Comparison of ENCODE assay signal across 31 cellular contexts in the genomic region with DNA sequence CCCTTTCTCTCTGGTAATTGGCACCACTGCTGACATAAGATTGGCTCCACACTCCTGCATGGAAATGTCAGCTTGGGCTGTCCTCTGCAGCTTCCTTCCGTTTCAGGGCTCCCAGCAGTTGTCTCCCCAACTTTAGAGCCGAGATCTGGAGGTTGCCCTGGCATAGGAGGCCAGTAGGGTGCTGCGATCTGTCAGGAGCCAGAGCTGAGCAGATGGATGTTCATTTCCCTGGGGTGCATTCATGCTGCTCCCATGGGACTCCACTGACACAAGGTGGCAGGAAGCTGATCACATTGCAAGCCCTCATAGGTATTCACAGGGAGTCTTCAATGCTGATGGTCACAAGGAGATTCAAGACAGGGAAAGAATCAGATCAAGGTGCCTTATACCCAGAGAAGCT.
"Had no signal": no experiment of that assay in that cellular context is flagged by ENCODE, and none has a peak within 500 bp of the region (broad histone marks: within the 10 kb centered on the region; RNA-seq: fewer than 3 reads in every experiment).

No MANE protein-coding gene starts in this region.

- H3K27ac Mint-ChIP-seq: activated B cell treated with CpG ODN at 0.5 μM for 24 hours; activated CD8-positive, alpha-beta T cell treated with anti-CD3 and anti-CD28 coated beads for 36 hours; activated naive CD8-positive, alpha-beta T cell; activated T-helper 17 cell treated with anti-CD3 and anti-CD28 coated beads, Interleukin-2, amount 50 U/mL, for 72 hours; effector memory CD8-positive, alpha-beta T cell; T-helper 17 cell; T-helper 2 cell treated with Interferon-gamma antibody and Interleukin-4, amounts not matched to agents 5 μg/mL and 100 μg/mL, for 36 hours had no signal

- DNase-seq: activated B cell treated with CpG ODN at 0.5 μM for 24 hours; activated CD4-positive, alpha-beta T cell treated with anti-CD3 and anti-CD28 coated beads for 48 hours; activated CD4-positive, alpha-beta T cell treated with anti-CD3 and anti-CD28 coated beads, Interleukin-2, amount 50 U/mL, for 1 hour; activated CD4-positive, alpha-beta T cell treated with anti-CD3 and anti-CD28 coated beads, Interleukin-2, amount 50 U/mL, for 48 hours; activated CD8-positive, alpha-beta memory T cell treated with anti-CD3 and anti-CD28 coated beads for 24 hours; activated CD8-positive, alpha-beta T cell treated with anti-CD3 and anti-CD28 coated beads for 36 hours; activated effector memory CD4-positive, alpha-beta T cell treated with Interleukin-2 at 50 U/mL for 16 hours; activated gamma-delta T cell treated with Interleukin-2 at 50 U/mL for 16 hours; activated naive CD4-positive, alpha-beta T cell treated with anti-CD3 and anti-CD28 coated beads, Interleukin-2, amount 50 U/mL, for 16 hours; activated naive CD4-positive, alpha-beta T cell treated with Interleukin-2 at 50 U/mL for 16 hours; activated T-cell treated with anti-CD3 and anti-CD28 coated beads, Interleukin-2, amount 50 U/mL, for 4 hours; amniotic stem cell; anterior cingulate cortex; brain microvascular endothelial cell; dermis blood vessel endothelial cell; effector CD4-positive, alpha-beta T cell; effector memory CD8-positive, alpha-beta T cell; erythroblast; foreskin keratinocyte; gastrocnemius medialis; glutamatergic neuron; heart left ventricle; T-helper 17 cell; T1000; WERI-Rb-1 had no signal

- H3K27ac ChIP-seq: brain microvascular endothelial cell, coronary artery, esophagus muscularis mucosa, foreskin keratinocyte, gastrocnemius medialis, heart left ventricle, WERI-Rb-1 had no signal

- H3K9me3 Mint-ChIP-seq: activated B cell treated with CpG ODN at 0.5 μM for 24 hours; activated CD8-positive, alpha-beta T cell treated with anti-CD3 and anti-CD28 coated beads for 36 hours; activated T-cell treated with anti-CD3 and anti-CD28 coated beads, Interleukin-2, amount 50 U/mL, for 4 hours; activated T-helper 17 cell treated with anti-CD3 and anti-CD28 coated beads, Interleukin-2, amount 50 U/mL, for 72 hours; central memory CD8-positive, alpha-beta T cell; effector memory CD8-positive, alpha-beta T cell; T-helper 2 cell treated with Interferon-gamma antibody and Interleukin-4, amounts not matched to agents 5 μg/mL and 100 μg/mL, for 36 hours had no signal

- H3K4me1 Mint-ChIP-seq: activated B cell treated with CpG ODN at 0.5 μM for 24 hours; activated T-helper 17 cell treated with anti-CD3 and anti-CD28 coated beads, Interleukin-2, amount 50 U/mL, for 72 hours; central memory CD8-positive, alpha-beta T cell; T-helper 17 cell had no signal

- H3K27me3 ChIP-seq: brain microvascular endothelial cell, esophagus muscularis mucosa, foreskin keratinocyte had no signal

- H3K4me1 ChIP-seq: esophagus muscularis mucosa, foreskin keratinocyte, gastrocnemius medialis, heart left ventricle had no signal

- H3K4me3 ChIP-seq: coronary artery, esophagus muscularis mucosa, gastrocnemius medialis, heart left ventricle had no signal

- H3K36me3 ChIP-seq: brain microvascular endothelial cell, esophagus muscularis mucosa, gastrocnemius medialis, heart left ventricle, WERI-Rb-1 had no signal

- H3K27me3 Mint-ChIP-seq: activated B cell treated with CpG ODN at 0.5 μM for 24 hours; activated CD8-positive, alpha-beta T cell treated with anti-CD3 and anti-CD28 coated beads for 36 hours; activated naive CD8-positive, alpha-beta T cell; central memory CD8-positive, alpha-beta T cell; effector memory CD8-positive, alpha-beta T cell had no signal

- H3K4me3 Mint-ChIP-seq: activated B cell treated with CpG ODN at 0.5 μM for 24 hours; activated CD8-positive, alpha-beta T cell treated with anti-CD3 and anti-CD28 coated beads for 36 hours; activated naive CD8-positive, alpha-beta T cell; activated T-cell treated with anti-CD3 and anti-CD28 coated beads, Interleukin-2, amount 50 U/mL, for 4 hours; activated T-helper 17 cell treated with anti-CD3 and anti-CD28 coated beads, Interleukin-2, amount 50 U/mL, for 72 hours; central memory CD8-positive, alpha-beta T cell; effector memory CD8-positive, alpha-beta T cell; T-helper 17 cell; T-helper 2 cell treated with Interferon-gamma antibody and Interleukin-4, amounts not matched to agents 5 μg/mL and 100 μg/mL, for 36 hours had no signal

- H3K9me3 ChIP-seq: esophagus muscularis mucosa, gastrocnemius medialis had no signal

- H3K36me3 Mint-ChIP-seq: activated naive CD8-positive, alpha-beta T cell had no signal
